ENCODE assay signal across 8 cellular contexts in the genomic region with DNA sequence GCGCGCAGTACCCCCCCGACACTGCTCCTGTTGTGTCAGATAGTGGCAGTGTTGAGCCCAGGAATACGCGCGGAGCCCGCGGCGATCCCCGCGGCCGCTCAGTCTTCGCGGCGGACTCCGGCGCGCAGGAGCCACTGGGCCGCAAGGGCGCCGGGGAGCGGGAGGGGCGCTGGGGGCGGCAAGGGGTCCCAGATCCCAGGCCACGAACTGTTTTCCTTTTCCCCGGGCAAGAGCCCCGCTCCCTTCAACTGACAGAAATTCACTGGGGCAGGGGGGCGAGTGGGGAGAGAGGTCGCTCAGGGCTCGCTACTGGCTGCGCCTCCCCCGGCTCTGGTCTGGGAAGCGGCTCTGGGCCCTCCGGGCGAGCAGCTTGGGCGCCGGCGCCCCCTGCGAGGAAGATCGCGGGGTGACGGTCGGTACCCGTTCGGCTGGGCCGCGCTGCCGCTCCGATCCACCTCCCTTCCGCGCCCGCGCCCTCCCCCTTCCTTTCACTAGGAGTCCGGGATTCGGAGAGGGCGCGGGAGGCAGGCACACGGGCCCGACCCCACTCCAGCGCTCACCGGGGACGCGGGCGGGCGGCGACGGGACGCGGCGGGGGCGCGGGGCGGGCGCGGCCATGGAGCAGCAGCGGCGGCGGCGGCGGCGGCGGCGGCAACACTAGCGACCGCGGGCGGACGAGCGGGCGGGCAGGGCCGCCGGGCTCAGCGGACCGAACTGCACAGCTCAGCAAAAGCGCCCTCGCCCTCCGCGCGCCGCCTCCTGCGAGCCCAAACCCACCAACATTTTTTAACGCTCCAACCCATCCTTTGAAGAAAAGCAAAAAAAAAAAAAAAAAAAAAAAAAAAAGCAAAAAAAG. TPM values are rescaled to one million over a fixed set of nuclear protein-coding genes. Genes with fewer than 3 reads are reported as not detected.
A peak's percentile ranks its signal among the peaks of the same experiment; 100 is the strongest.
DNase-seq lines count a peak whose midpoint lies in the region; ATAC-seq, FAIRE-seq and TF ChIP-seq lines count a peak whose summit lies in the region.

No MANE protein-coding gene starts in this region.

- intact Hi-C loops in GM12878 (cut with micrococcal nuclease; ENCODE audit: unreplicated experiment) (loop anchor here (1.0 to 10.0 kb wide), 7 partner anchors 80 to 703 kb away; no protein-coding TSS in a partner anchor), sigmoid colon (cut with DNase I) (loop anchor here (2.0 to 10.0 kb wide), 7 partner anchors 87 to 1054 kb away; no protein-coding TSS in a partner anchor)

- TF ChIP-seq EP300 in GM12878 (IDR thresholded peaks at IDR 0.05; ENCODE audit: borderline replicate concordance in 1 of 2, control insufficient read depth in 1 of 2, low read depth in 2 of 2, low read length in 2 of 2): no peak
- TF ChIP-seq EP300 in sigmoid colon (IDR thresholded peaks at IDR 0.05): no peak

- DNase-seq in NCI-H1436 treated with DMSO at 0.1 percent for 48 hours (lab: John Stamatoyannopoulos, UW): peak; percentile 71
- DNase-seq in T-helper 22 cell (ENCODE audit: low read depth): peak; percentile 20
- no peak for DNase-seq in GM12878 (ENCODE audit: low read depth, low spot score)
- peak; percentile 94 for DNase-seq in sigmoid colon
- DNase-seq in OCI-M2 (lab: John Stamatoyannopoulos, UW; ENCODE audit: unreplicated experiment): no peak

- TF ChIP-seq RAD21 in GM12878 (IDR thresholded peaks at IDR 0.05; ENCODE audit: insufficient read depth, low read depth, low read length): peak; percentile 90

- peaks cover 14% of the 10 kb centered on the region for H3K4me1 ChIP-seq in GM12878 (ENCODE audit: control insufficient read depth, insufficient read depth, low read length)
- peaks cover 0 to 34% (median 32%) of the 10 kb centered on the region in 4 donors for H3K4me1 ChIP-seq in sigmoid colon

- RAD21 ChIA-PET in GM12878 (lab: Charles Lee; ENCODE audit: unreplicated experiment): interaction anchor here (0.5 to 2.9 kb wide), 32 partner anchors 30 to 703 kb away, joined by 3 to 31 read pairs (median 4); no protein-coding TSS in a partner anchor

- H3K4me3 ChIP-seq in GM12878 (peak overlapping the region; percentile 78), iPS-11a (ENCODE audit: low read depth, low read length) (peak overlapping the region; percentile 45), sigmoid colon (peak overlapping the region; percentile 64 to 94 (median 84))

- TF ChIP-seq POLR2A in GM12878 (IDR thresholded peaks at IDR 0.05; ENCODE audit: low read depth, low read length) (peak; percentile 56), sigmoid colon (IDR thresholded peaks at IDR 0.05) (peak; percentile 66 to 79)

- SMC1A ChIA-PET in GM12878 (lab: Charles Lee; ENCODE audit: uncharacterized antibody, unreplicated experiment): interaction anchor here (0.5 to 2.5 kb wide), 14 partner anchors 30 to 565 kb away, joined by 3 to 9 read pairs (median 3); no protein-coding TSS in a partner anchor

- no peak for FAIRE-seq in GM12878 (lab: Jason Lieb, UNC)

- H3K9ac ChIP-seq in GM12878 (ENCODE audit: control insufficient read depth, insufficient read depth, low read length): peak overlapping the region; percentile 79

- H3K27me3 ChIP-seq in GM12878 (replicated peaks in 1 of 2; ENCODE audit: control insufficient read depth in 2 of 2, insufficient read depth in 2 of 2, low read length in 1 of 2): peaks cover 0 to 3% of the 10 kb centered on the region in 2 experiments; a peak in 1 of 4 replicates
- H3K27me3 ChIP-seq in sigmoid colon: no peaks in the 10 kb centered on the region

- POLR2A ChIA-PET in GM12878 (lab: Charles Lee): interaction anchor here (0.6 to 1.4 kb wide), 12 partner anchors 18 to 483 kb away, joined by 3 to 8 read pairs (median 4); no protein-coding TSS in a partner anchor

- TF ChIP-seq CTCF in GM12878 (IDR thresholded peaks at IDR 0.05 in 2 of 3, conservative IDR thresholded peaks at IDR 0.05 in 1 of 3; ENCODE audit: control insufficient read depth in 2 of 3, extremely low read depth in 1 of 3, insufficient read depth in 1 of 3, low read depth in 3 of 3, low read length in 3 of 3) (peak; percentile 68 to 92 (median 76)), sigmoid colon (IDR thresholded peaks at IDR 0.05) (peak; percentile 42 to 65 (median 46))

- H3K36me3 ChIP-seq in GM12878 (ENCODE audit: control insufficient read depth in 2 of 2, insufficient read depth in 2 of 2, low read length in 1 of 2) (no peaks in the 10 kb centered on the region), sigmoid colon (no peaks in the 10 kb centered on the region)

- BruUV-seq in GM12878 (replicated peaks; lab: Mats Ljungman, UMichigan): no TSS peak

- H3K79me2 ChIP-seq in GM12878 (ENCODE audit: control insufficient read depth, insufficient read depth, low read length): peaks cover 19% of the 10 kb centered on the region

- peak overlapping the region; percentile 62 for H2AFZ ChIP-seq in GM12878 (ENCODE audit: control insufficient read depth, low read depth, low read length)

- H3K9me3 ChIP-seq in GM12878 (replicated peaks; ENCODE audit: control insufficient read depth, insufficient read depth, low read length) (no peaks in the 10 kb centered on the region), sigmoid colon (no peaks in the 10 kb centered on the region)

- H4K20me1 ChIP-seq in GM12878 (ENCODE audit: control insufficient read depth, insufficient read depth): no peaks in the 10 kb centered on the region

- in situ Hi-C loops in GM12878 (cut with MboI): loop anchor here (5.0 kb wide), 1 partner anchor 533 kb away; no protein-coding TSS in a partner anchor

- H3K27ac ChIP-seq in GM12878 (ENCODE audit: control insufficient read depth, insufficient read depth) (peak overlapping the region; percentile 82), sigmoid colon (peak overlapping the region; percentile 93 to 99 (median 98))

- ATAC-seq in GM18499 (IDR thresholded peaks at IDR 0.05; ENCODE audit: insufficient read depth, unreplicated experiment) (peak; percentile 63), HG02852 (IDR thresholded peaks at IDR 0.05; ENCODE audit: unreplicated experiment) (peak; percentile 85), GM12878 (peak; percentile 87)

- 1% methylated on average over 58 of the region's 102 CpGs for WGBS in GM12878 (ENCODE audit: insufficient coverage, insufficient replicate concordance, low lambda C conversion rate, missing lambda C conversion rate)
- 0% methylated on average over 102 of the region's 102 CpGs for WGBS in sigmoid colon, 2 donors

- CTCF ChIA-PET in GM12878 (lab: Yijun Ruan, JAX): interaction anchor here (0.5 to 2.7 kb wide), 12 partner anchors 9 to 540 kb away, joined by 3 to 12 read pairs (median 3); no protein-coding TSS in a partner anchor

- H3K4me2 ChIP-seq in GM12878 (ENCODE audit: control insufficient read depth, insufficient read depth): peak overlapping the region; percentile 61; the same call in 1 of the 2 replicates

TF ChIP-seq in GM12878, 131 proteins besides CTCF, POLR2A, EP300 and RAD21 (continues in another document):
- TF ChIP-seq TCF7 (IDR thresholded peaks at IDR 0.05; ENCODE audit: borderline replicate concordance): no peak
- no peak for TF ChIP-seq KDM1A (IDR thresholded peaks at IDR 0.05; ENCODE audit: borderline replicate concordance)
- TF ChIP-seq, protein P1, sequence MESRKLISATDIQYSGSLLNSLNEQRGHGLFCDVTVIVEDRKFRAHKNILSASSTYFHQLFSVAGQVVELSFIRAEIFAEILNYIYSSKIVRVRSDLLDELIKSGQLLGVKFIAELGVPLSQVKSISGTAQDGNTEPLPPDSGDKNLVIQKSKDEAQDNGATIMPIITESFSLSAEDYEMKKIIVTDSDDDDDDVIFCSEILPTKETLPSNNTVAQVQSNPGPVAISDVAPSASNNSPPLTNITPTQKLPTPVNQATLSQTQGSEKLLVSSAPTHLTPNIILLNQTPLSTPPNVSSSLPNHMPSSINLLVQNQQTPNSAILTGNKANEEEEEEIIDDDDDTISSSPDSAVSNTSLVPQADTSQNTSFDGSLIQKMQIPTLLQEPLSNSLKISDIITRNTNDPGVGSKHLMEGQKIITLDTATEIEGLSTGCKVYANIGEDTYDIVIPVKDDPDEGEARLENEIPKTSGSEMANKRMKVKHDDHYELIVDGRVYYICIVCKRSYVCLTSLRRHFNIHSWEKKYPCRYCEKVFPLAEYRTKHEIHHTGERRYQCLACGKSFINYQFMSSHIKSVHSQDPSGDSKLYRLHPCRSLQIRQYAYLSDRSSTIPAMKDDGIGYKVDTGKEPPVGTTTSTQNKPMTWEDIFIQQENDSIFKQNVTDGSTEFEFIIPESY (IDR thresholded peaks at IDR 0.05): no peak
- no peak for TF ChIP-seq NRF1 (conservative IDR thresholded peaks at IDR 0.05; ENCODE audit: low read depth, low read length)
- TF ChIP-seq, protein P2, sequence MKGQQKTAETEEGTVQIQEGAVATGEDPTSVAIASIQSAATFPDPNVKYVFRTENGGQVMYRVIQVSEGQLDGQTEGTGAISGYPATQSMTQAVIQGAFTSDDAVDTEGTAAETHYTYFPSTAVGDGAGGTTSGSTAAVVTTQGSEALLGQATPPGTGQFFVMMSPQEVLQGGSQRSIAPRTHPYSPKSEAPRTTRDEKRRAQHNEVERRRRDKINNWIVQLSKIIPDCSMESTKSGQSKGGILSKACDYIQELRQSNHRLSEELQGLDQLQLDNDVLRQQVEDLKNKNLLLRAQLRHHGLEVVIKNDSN (IDR thresholded peaks at IDR 0.05; ENCODE audit: borderline replicate concordance, extremely low read length, insufficient read depth, low read depth, low read length): no peak
- TF ChIP-seq ZNF24 (IDR thresholded peaks at IDR 0.05): 0 out of 2 replicates have a peak, but pooled peaks have one; percentile 25
- no peak for TF ChIP-seq FOXK2 (IDR thresholded peaks at IDR 0.05)

RNA-seq across cellular contexts. Expression of a gene that starts 1.4 kb away (rescaled TPM):
- total RNA-seq in GM12878 (2013; cell fraction: nucleolus; rRNA removed): 124 and 128 TPM in 2 replicates
- 13.5 and 13.7 TPM in 2 replicates for total RNA-seq in GM12878 (2014; rRNA removed)
- 11.9 and 12.5 TPM in 2 replicates for total RNA-seq in GM12878 (2014; rRNA removed; fragmentation: Illumina TruSeq; extraction: Trizol)
- total RNA-seq in GM12878 (2021): 23.7 and 29.7 TPM in 2 replicates
- polyA plus RNA-seq in GM12878 (2011; ENCODE audit: low read depth): 1.9 TPM
- 15.0 and 15.4 TPM in 2 replicates for polyA plus RNA-seq in GM12878 (2011; rRNA removed)
- 8.8 and 10.3 TPM in 2 replicates for polyA plus RNA-seq in GM12878 (2011; cell fraction: cytosol; rRNA removed)
- polyA plus RNA-seq in GM12878 (2011; cell fraction: nucleus; rRNA removed): 31.0 and 32.9 TPM in 2 replicates
- 2.0 and 3.2 TPM in 2 replicates for polyA plus RNA-seq in GM12878 (2012)
- polyA plus RNA-seq in GM12878 (2014; fragmentation: Illumina TruSeq; extraction: Trizol): 9.7 and 10.3 TPM in 2 replicates
- 1 to 10 TPM in 1 of 2 experiments, under 1 TPM in 1; 0.99 to 2.6 TPM for polyA plus RNA-seq in GM12878 (2014; fragmentation: Nextera tagmentation; extraction: Ambion mirVana)
- 6.9 and 7.0 TPM in 2 replicates for polyA plus RNA-seq in GM12878 (2014; rRNA removed)
- 1 to 10 TPM; 4.0 to 4.3 TPM for polyA plus RNA-seq in GM12878 (2016; fragmentation: Nextera tagmentation; extraction: Ambion mirVana)
- 41.5 and 46.6 TPM in 2 replicates for polyA minus RNA-seq in GM12878 (2011; rRNA and poly(A)+ RNA removed)
- polyA minus RNA-seq in GM12878 (2011; cell fraction: cytosol; rRNA and poly(A)+ RNA removed): 9.6 and 12.1 TPM in 2 replicates
- polyA minus RNA-seq in GM12878 (2011; cell fraction: nucleus; rRNA and poly(A)+ RNA removed): 77.5 and 127 TPM in 2 replicates
- 100 to 1,000 TPM in 1 of 4 donors, 10 to 100 TPM in 3; 67.9 to 100 (median 70.2) TPM for total RNA-seq in sigmoid colon
- polyA plus RNA-seq in sigmoid colon: 1 to 10 TPM in 2 of 3 donors, under 1 TPM in 1; 0.69 to 3.7 (median 1.2) TPM

Comparison
In these comparisons a context has a peak if more than half of its experiments do, and no peak if none do; other contexts are left out.
1. DNase-seq: peak in NCI-H1436 treated with DMSO at 0.1 percent for 48 hours (single experiment), T-helper 22 cell (single experiment) and sigmoid colon (single experiment); none in GM12878 (single experiment) and OCI-M2 (single experiment).
2. Peak in every context shown above with its lines, with median percentiles within 50 percentile points of each other: ATAC-seq and H3K4me3 ChIP-seq.